In genomic region chr15:25876231-25877140, GRCh38 we compare ENCODE assay signal across 28 cellular contexts. TPM values are rescaled to one million over a fixed set of nuclear protein-coding genes. Genes with fewer than 3 reads are reported as not detected.
"Had no signal": no experiment of that assay in that cellular context is flagged by ENCODE, and none has a peak within 500 bp of the region (broad histone marks: within the 10 kb centered on the region; RNA-seq: fewer than 3 reads in every experiment).

No MANE protein-coding gene starts in this region.

- H3K4me2 ChIP-seq: hepatocyte had no signal

- FAIRE-seq: astrocyte, small intestine had no signal

- H2AFZ ChIP-seq: hepatocyte had no signal

- H3K9me3 ChIP-seq: adrenal gland, prostate gland, right lobe of liver, thoracic aorta had no signal

- H3K4me3 ChIP-seq: adrenal gland, hepatocyte, prostate gland, right lobe of liver, thoracic aorta had no signal

- ATAC-seq: activated T-cell treated with anti-CD3 and anti-CD28 coated beads, Interleukin-2, amount 50 U/mL, for 4 hours; left ventricle myocardium superior; right lobe of liver; T-helper 17 cell had no signal

- H3K79me2 ChIP-seq: hepatocyte had no signal

- H3K36me3 ChIP-seq: adrenal gland, prostate gland, right lobe of liver, thoracic aorta had no signal

- H3K4me1 ChIP-seq: adrenal gland, prostate gland, right lobe of liver had no signal

- H3K27me3 ChIP-seq: adrenal gland, hepatocyte, right lobe of liver had no signal

- DNase-seq: activated CD4-positive, alpha-beta T cell treated with anti-CD3 and anti-CD28 coated beads for 4 hours; activated CD4-positive, alpha-beta T cell treated with anti-CD3 and anti-CD28 coated beads, Interleukin-2, amount 50 U/mL, for 48 hours; activated CD4-positive, CD25-positive, alpha-beta regulatory T cell; activated CD8-positive, alpha-beta memory T cell treated with anti-CD3 and anti-CD28 coated beads, Interleukin-2, amount 50 U/mL, for 48 hours; activated naive CD4-positive, alpha-beta T cell; activated T-cell treated with anti-CD3 and anti-CD28 coated beads, Interleukin-2, amount 50 U/mL, for 4 hours; adrenal gland; central memory CD4-positive, alpha-beta T cell; dermis blood vessel endothelial cell; effector CD8-positive, alpha-beta T cell; erythroblast; foreskin melanocyte; glutamatergic neuron; kidney glomerular epithelial cell; left ventricle myocardium superior; naive B cell; right lobe of liver; small intestine; stimulated activated CD4-positive, alpha-beta T cell treated with anti-CD3 and anti-CD28 coated beads, Interleukin-15, amount 100 ng/mL, for 24 hours; stimulated activated CD4-positive, alpha-beta T cell treated with anti-CD3 and anti-CD28 coated beads, Interleukin-2, amount 100 ng/mL, for 48 hours; stimulated activated naive CD4-positive, alpha-beta T cell; SW 1271; T-helper 17 cell had no signal

- H3K27ac ChIP-seq: adrenal gland, hepatocyte, prostate gland, right lobe of liver, thoracic aorta had no signal

RNA-seq across cellular contexts. Expression of gene ATP10A, which starts 13.4 kb away (rescaled TPM):
- polyA plus RNA-seq: neural cell had no signal
